Comparison of ENCODE assay signal across 1 cellular context in the genomic region with DNA sequence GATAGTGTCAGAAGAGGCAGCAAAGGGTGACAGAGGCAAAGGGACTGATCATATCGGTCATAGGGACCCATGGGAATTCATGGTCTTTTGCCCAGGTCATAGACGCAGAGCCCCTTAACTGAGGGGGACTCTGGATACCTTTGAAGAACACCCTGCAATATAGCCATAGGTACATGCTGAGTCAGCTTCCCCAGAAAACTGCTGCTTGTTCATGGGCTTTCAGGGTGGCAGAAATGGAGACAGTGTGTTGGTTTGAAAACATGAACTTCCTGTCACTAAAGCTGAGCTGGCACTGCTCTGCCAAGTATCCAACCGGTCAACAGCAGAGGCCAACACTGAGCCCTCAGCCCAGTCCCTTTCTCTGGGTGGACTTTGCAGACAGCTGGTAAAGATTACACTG.
TF ChIP-seq lines count a peak whose summit lies in the region.

No MANE protein-coding gene starts in this region.

TF ChIP-seq in HepG2, 621 proteins besides CTCF, POLR2A, EP300 and RAD21 (continued from another document):
- TF ChIP-seq POLR2AphosphoS5 (IDR thresholded peaks at IDR 0.05; ENCODE audit: low read depth, low read length) (no peak), NFE2L1 (CRISPR knock-in tag; IDR thresholded peaks at IDR 0.05; ENCODE audit: borderline replicate concordance) (no peak), ZNF792 (CRISPR knock-in tag; IDR thresholded peaks at IDR 0.05) (no peak), ZNF850 (CRISPR knock-in tag; conservative IDR thresholded peaks at IDR 0.05) (no peak)
